18 cellular contexts compared by ENCODE assay signal in genomic region chr10:125840406-125840805, GRCh38. TPM values are rescaled to one million over a fixed set of nuclear protein-coding genes. Genes with fewer than 3 reads are reported as not detected.
"Had no signal": no experiment of that assay in that cellular context is flagged by ENCODE, and none has a peak within 500 bp of the region (broad histone marks: within the 10 kb centered on the region; RNA-seq: fewer than 3 reads in every experiment).

No MANE protein-coding gene starts in this region.

- H3K4me1 ChIP-seq: left lung, prostate gland, tibial artery had no signal

- H3K79me2 ChIP-seq: hepatocyte had no signal

- DNase-seq: activated CD4-positive, alpha-beta T cell treated with anti-CD3 and anti-CD28 coated beads, Interleukin-2, amount 50 U/mL, for 1 hour; activated CD4-positive, CD25-positive, alpha-beta regulatory T cell treated with anti-CD3 and anti-CD28 coated beads, Interleukin-2, amount 50 U/mL, for 72 hours; activated naive CD4-positive, alpha-beta T cell treated with anti-CD3 and anti-CD28 coated beads for 36 hours; activated T-cell treated with anti-CD3 and anti-CD28 coated beads, Interleukin-2, amount 50 U/mL, for 1 hour; amygdala; effector memory CD4-positive, alpha-beta T cell; glutamatergic neuron; immature natural killer cell; left lung; natural killer cell; stimulated activated CD4-positive, alpha-beta T cell treated with anti-CD3 and anti-CD28 coated beads, Interleukin-4, amount 100 ng/mL, for 24 hours; substantia nigra; tibial artery had no signal

- H3K4me3 ChIP-seq: esophagus muscularis mucosa, hepatocyte, left lung, prostate gland, tibial artery had no signal

- ATAC-seq: left lung, natural killer cell had no signal

- H3K27me3 ChIP-seq: esophagus muscularis mucosa, hepatocyte, left lung, tibial artery had no signal

- H3K4me2 ChIP-seq: hepatocyte had no signal

- H2AFZ ChIP-seq: hepatocyte had no signal

- FAIRE-seq: frontal cortex had no signal

- H3K9me3 ChIP-seq: esophagus muscularis mucosa, left lung, prostate gland, tibial artery had no signal

- H3K27ac ChIP-seq: esophagus muscularis mucosa, hepatocyte, left lung, prostate gland, tibial artery, VCaP had no signal

RNA-seq across cellular contexts. Expression of gene FANK1, which starts 56.0 kb away (rescaled TPM):
- total RNA-seq: natural killer cell had no signal
- polyA plus RNA-seq: immature natural killer cell had no signal
